Comparison of ENCODE assay signal across 8 cellular contexts in genomic region chr1:228378453-228379164, GRCh38. TPM values are rescaled to one million over a fixed set of nuclear protein-coding genes. Genes with fewer than 3 reads are reported as not detected.
DNase-seq lines count a peak whose midpoint lies in the region; ATAC-seq, FAIRE-seq and TF ChIP-seq lines count a peak whose summit lies in the region.

No MANE protein-coding gene starts in this region.

- H3K4me1 ChIP-seq in CD4-positive, CD25-positive, alpha-beta regulatory T cell (ENCODE audit: control insufficient read depth, insufficient read depth, low read length, poor library complexity, severe bottlenecking), result peaks cover 14% of the 10 kb centered on the region
- H3K4me1 ChIP-seq in astrocyte (ENCODE audit: insufficient read depth, low read length), result peaks cover 4% of the 10 kb centered on the region
- peaks cover 6% of the 10 kb centered on the region for H3K4me1 ChIP-seq in hepatocyte (ENCODE audit: insufficient read depth)

- H4K20me1 ChIP-seq in SU-DHL-6 (ENCODE audit: low read depth, low read length), result no peaks in the 10 kb centered on the region
- no peaks in the 10 kb centered on the region for H4K20me1 ChIP-seq in astrocyte (ENCODE audit: insufficient read depth, low read length)
- no peaks in the 10 kb centered on the region for H4K20me1 ChIP-seq in hepatocyte (ENCODE audit: insufficient read depth, poor library complexity, severe bottlenecking)

- FAIRE-seq in astrocyte (lab: Jason Lieb, UNC), result no peak

- no peak overlapping the region for H2AFZ ChIP-seq in SU-DHL-6 (ENCODE audit: low read depth, low read length, severe bottlenecking)
- H2AFZ ChIP-seq in astrocyte (ENCODE audit: low read depth, low read length), result peak overlapping the region; percentile 77
- H2AFZ ChIP-seq in hepatocyte, result peak overlapping the region; percentile 83

- peaks cover 3% of the 10 kb centered on the region for H3K36me3 Mint-ChIP-seq in CD4-positive, CD25-positive, alpha-beta regulatory T cell
- no peaks in the 10 kb centered on the region for H3K36me3 Mint-ChIP-seq in astrocyte (ENCODE audit: low read depth, unreplicated experiment)

- H3K9ac ChIP-seq in SU-DHL-6 (ENCODE audit: low read length) (no peak overlapping the region), astrocyte (ENCODE audit: low read length) (peak overlapping the region; percentile 64)

- H3F3A ChIP-seq in SU-DHL-6 (ENCODE audit: insufficient read depth), result no peaks in the 10 kb centered on the region

- H3K27me3 ChIP-seq in CD4-positive, CD25-positive, alpha-beta regulatory T cell (ENCODE audit: control insufficient read depth, insufficient read depth, low read length), result no peaks in the 10 kb centered on the region
- H3K27me3 ChIP-seq in SU-DHL-6 (ENCODE audit: low read length), result no peaks in the 10 kb centered on the region
- no peaks in the 10 kb centered on the region for H3K27me3 ChIP-seq in astrocyte (ENCODE audit: insufficient read depth, low read length)
- H3K27me3 ChIP-seq in hepatocyte, result no peaks in the 10 kb centered on the region

- no peaks in the 10 kb centered on the region for H3K36me3 ChIP-seq in CD4-positive, CD25-positive, alpha-beta regulatory T cell (ENCODE audit: control insufficient read depth, insufficient read depth, low read length)
- H3K36me3 ChIP-seq in SU-DHL-6 (ENCODE audit: low read length), result no peaks in the 10 kb centered on the region
- no peaks in the 10 kb centered on the region for H3K36me3 ChIP-seq in astrocyte (ENCODE audit: insufficient read depth, low read length)
- H3K36me3 ChIP-seq in hepatocyte (replicated peaks; ENCODE audit: insufficient read depth, low read depth), result no peaks in the 10 kb centered on the region

- H3K4me3 ChIP-seq in CD4-positive, CD25-positive, alpha-beta regulatory T cell (ENCODE audit: low read depth, low read length), result no peak overlapping the region
- peak overlapping the region; percentile 51 for H3K4me3 ChIP-seq in Jurkat, Clone E6-1 (ENCODE audit: low read length)
- H3K4me3 ChIP-seq in SU-DHL-6 (ENCODE audit: insufficient read depth, low read length, poor library complexity, severe bottlenecking) (no peak overlapping the region), astrocyte (ENCODE audit: insufficient read depth, low read depth, low read length) (peak overlapping the region; percentile 56), hepatocyte (peak overlapping the region; percentile 47)

- H3K9me3 Mint-ChIP-seq in CD4-positive, CD25-positive, alpha-beta regulatory T cell, result no peaks in the 10 kb centered on the region
- H3K9me3 Mint-ChIP-seq in astrocyte (ENCODE audit: unreplicated experiment), result no peaks in the 10 kb centered on the region

- H3K27ac ChIP-seq in CD4-positive, CD25-positive, alpha-beta regulatory T cell (ENCODE audit: insufficient read depth, low read length, poor library complexity, severe bottlenecking), result no peak overlapping the region
- no peak overlapping the region for H3K27ac ChIP-seq in SU-DHL-6 (ENCODE audit: low read depth, low read length)
- no peak overlapping the region for H3K27ac ChIP-seq in astrocyte (ENCODE audit: low read depth, low read length)
- peak overlapping the region; percentile 72 for H3K27ac ChIP-seq in hepatocyte

- no peaks in the 10 kb centered on the region for H3K9me3 ChIP-seq in CD4-positive, CD25-positive, alpha-beta regulatory T cell (ENCODE audit: control insufficient read depth in 2 of 2, low read length in 2 of 2)
- H3K9me3 ChIP-seq in SU-DHL-6 (ENCODE audit: insufficient read depth, low read length) (no peaks in the 10 kb centered on the region), astrocyte (ENCODE audit: insufficient read depth, low read depth, low read length) (no peaks in the 10 kb centered on the region), hepatocyte (ENCODE audit: low read depth) (no peaks in the 10 kb centered on the region)

- no peaks in the 10 kb centered on the region for H3K9me2 ChIP-seq in SU-DHL-6 (replicated peaks; ENCODE audit: insufficient read depth, low read length)
- H3K9me2 ChIP-seq in hepatocyte (replicated peaks; ENCODE audit: insufficient read depth), result no peaks in the 10 kb centered on the region

- ATAC-seq in CD4-positive, CD25-positive, alpha-beta regulatory T cell (ENCODE audit: low read depth in 2 of 2), result peak; percentile 17 to 35
- ATAC-seq in GM21529 (IDR thresholded peaks at IDR 0.05; ENCODE audit: unreplicated experiment) (no peak), GM21528 (IDR thresholded peaks at IDR 0.05; ENCODE audit: low FRiP score, unreplicated experiment) (no peak)

- peak in 2 of 3 donors; percentile 37 to 63 for DNase-seq in CD4-positive, CD25-positive, alpha-beta regulatory T cell
- peak; percentile 14 for DNase-seq in Jurkat, Clone E6-1 (ENCODE audit: low read depth, low spot score)
- DNase-seq in astrocyte (ENCODE audit: low read depth) (peak; percentile 51), hepatocyte (ENCODE audit: low spot score) (peak; percentile 88), pulmonary artery endothelial cell (ENCODE audit: low read depth, low spot score) (peak; percentile 10)

- H3K79me2 ChIP-seq in SU-DHL-6 (ENCODE audit: insufficient read depth, low read length) (no peaks in the 10 kb centered on the region), astrocyte (ENCODE audit: insufficient read depth, low read length) (no peaks in the 10 kb centered on the region), hepatocyte (no peaks in the 10 kb centered on the region)

- H3K27ac Mint-ChIP-seq in CD4-positive, CD25-positive, alpha-beta regulatory T cell, result no peak overlapping the region
- H3K27ac Mint-ChIP-seq in astrocyte (ENCODE audit: unreplicated experiment), result no peak overlapping the region

- 2% methylated on average over 62 of the region's 70 CpGs for WGBS in hepatocyte (ENCODE audit: low lambda C conversion rate, missing lambda C conversion rate)

- H3K27me3 Mint-ChIP-seq in CD4-positive, CD25-positive, alpha-beta regulatory T cell, result peaks cover 16% of the 10 kb centered on the region
- peaks cover 42% of the 10 kb centered on the region for H3K27me3 Mint-ChIP-seq in astrocyte (ENCODE audit: low read depth, unreplicated experiment)

- H3K4me2 ChIP-seq in SU-DHL-6 (ENCODE audit: low read depth, low read length, poor library complexity, severe bottlenecking) (peak overlapping the region; percentile 24), astrocyte (ENCODE audit: low read length) (peak overlapping the region; percentile 88), hepatocyte (peak overlapping the region; percentile 97)

- TF ChIP-seq CTCF in SU-DHL-6 (IDR thresholded peaks at IDR 0.05; ENCODE audit: insufficient read depth, low read length, poor library complexity, severe bottlenecking), result no peak
- peak; percentile 29 for TF ChIP-seq CTCF in astrocyte (IDR thresholded peaks at IDR 0.05; ENCODE audit: insufficient read depth, low read depth, low read length)
- peak; percentile 81 for TF ChIP-seq CTCF in hepatocyte (IDR thresholded peaks at IDR 0.05; ENCODE audit: poor library complexity)

- H3K4me3 Mint-ChIP-seq in CD4-positive, CD25-positive, alpha-beta regulatory T cell, result peak overlapping the region; percentile 54 to 82 (median 66)
- H3K4me3 Mint-ChIP-seq in astrocyte (ENCODE audit: unreplicated experiment), result peak overlapping the region; percentile 82

- peaks cover 0 to 12% (median 2%) of the 10 kb centered on the region in 4 donors for H3K4me1 Mint-ChIP-seq in CD4-positive, CD25-positive, alpha-beta regulatory T cell
- no peaks in the 10 kb centered on the region for H3K4me1 Mint-ChIP-seq in astrocyte (ENCODE audit: low read depth, unreplicated experiment)

RNA-seq across cellular contexts. Expression of gene TRIM11, which starts 28.0 kb away (rescaled TPM):
- total RNA-seq in CD4-positive, CD25-positive, alpha-beta regulatory T cell, result 63.4 TPM
- 10 to 100 TPM; 16.4 to 23.5 (median 19.5) TPM for polyA plus RNA-seq in CD4-positive, CD25-positive, alpha-beta regulatory T cell
- 23.6 TPM for polyA plus RNA-seq in Jurkat, Clone E6-1 (2012; ENCODE audit: insufficient read depth, insufficient read length)
- total RNA-seq in astrocyte, result 25.7 and 32.2 TPM in 2 replicates
- total RNA-seq in hepatocyte, result 10.4 and 13.8 TPM in 2 replicates
- 10.4 and 14.5 TPM in 2 replicates for polyA plus RNA-seq in hepatocyte
- 17.9 and 19.4 TPM in 2 replicates for total RNA-seq in pulmonary artery endothelial cell

RNA-seq across cellular contexts. Expression of gene TRIM17, which starts 38.1 kb away (rescaled TPM):
- total RNA-seq in CD4-positive, CD25-positive, alpha-beta regulatory T cell, result 0.30 TPM
- polyA plus RNA-seq in CD4-positive, CD25-positive, alpha-beta regulatory T cell, result under 1 TPM in 3 of 4 donors, not detected in 1; 0.41 to 0.61 (median 0.41) TPM
- polyA plus RNA-seq in Jurkat, Clone E6-1 (2012; ENCODE audit: insufficient read depth, insufficient read length), result not detected
- total RNA-seq in astrocyte, result 0.82 and 1.5 TPM in 2 replicates
- 2.1 and 2.4 TPM in 2 replicates for total RNA-seq in hepatocyte
- 5.7 and 7.3 TPM in 2 replicates for polyA plus RNA-seq in hepatocyte
- not detected in 2 replicates for total RNA-seq in pulmonary artery endothelial cell

Comparison
In these comparisons a context has a peak if more than half of its experiments do, and no peak if none do; other contexts are left out.
1. ATAC-seq: peak in CD4-positive, CD25-positive, alpha-beta regulatory T cell (2 of 2); none in GM21529 (single experiment) and GM21528 (single experiment).
2. DNase-seq: peak in every context shown above with its lines; median percentile 88 in hepatocyte; 51 in astrocyte; 50 in CD4-positive, CD25-positive, alpha-beta regulatory T cell; 14 in Jurkat, Clone E6-1; 10 in pulmonary artery endothelial cell.
3. H3K4me3 ChIP-seq: peak in Jurkat, Clone E6-1 (single experiment), astrocyte (single experiment) and hepatocyte (single experiment); none in CD4-positive, CD25-positive, alpha-beta regulatory T cell (single experiment) and SU-DHL-6 (single experiment).
4. H3K4me2 ChIP-seq: peak in every context shown above with its lines; median percentile 97 in hepatocyte; 88 in astrocyte; 24 in SU-DHL-6.